ENCODE assay signal across 1 cellular context in genomic region chr6:144216668-144217218, GRCh38.
TF ChIP-seq lines count a peak whose summit lies in the region.

No MANE protein-coding gene starts in this region.

TF ChIP-seq in K562, 482 proteins besides CTCF, POLR2A, EP300 and RAD21 (continued from another document):
- TF ChIP-seq CAMTA2 (CRISPR knock-in tag; conservative IDR thresholded peaks at IDR 0.05) (no peak), ELF4 (CRISPR knock-in tag; IDR thresholded peaks at IDR 0.05) (no peak), HMG20B (CRISPR knock-in tag; IDR thresholded peaks at IDR 0.05) (no peak), PHTF2 (CRISPR knock-in tag; IDR thresholded peaks at IDR 0.05) (no peak), NKRF (IDR thresholded peaks at IDR 0.05; ENCODE audit: borderline replicate concordance) (no peak), HDAC8 (tag; IDR thresholded peaks at IDR 0.05) (no peak), NELFE (IDR thresholded peaks at IDR 0.05; ENCODE audit: insufficient read depth, insufficient read length) (no peak), PPARD (CRISPR knock-in tag; IDR thresholded peaks at IDR 0.05) (no peak), RBM39 (optimal IDR thresholded peaks at IDR 0.05; ENCODE audit: low read depth, low read length) (no peak), KDM1A (IDR thresholded peaks at IDR 0.05) (no peak), HNRNPL (IDR thresholded peaks at IDR 0.05; ENCODE audit: low read depth, low read length) (no peak), ZNF140 (CRISPR knock-in tag; IDR thresholded peaks at IDR 0.05) (no peak), HNRNPK (IDR thresholded peaks at IDR 0.05; ENCODE audit: low read depth, low read length, poor library complexity, severe bottlenecking) (no peak), SPI1 (IDR thresholded peaks at IDR 0.05; ENCODE audit: borderline replicate concordance, low read depth, low read length) (peak; percentile 55; the same call in 1 of the 2 replicates), ZBTB1 (CRISPR knock-in tag; IDR thresholded peaks at IDR 0.05; ENCODE audit: borderline replicate concordance, low read depth) (no peak)
- TF ChIP-seq, protein P1, sequence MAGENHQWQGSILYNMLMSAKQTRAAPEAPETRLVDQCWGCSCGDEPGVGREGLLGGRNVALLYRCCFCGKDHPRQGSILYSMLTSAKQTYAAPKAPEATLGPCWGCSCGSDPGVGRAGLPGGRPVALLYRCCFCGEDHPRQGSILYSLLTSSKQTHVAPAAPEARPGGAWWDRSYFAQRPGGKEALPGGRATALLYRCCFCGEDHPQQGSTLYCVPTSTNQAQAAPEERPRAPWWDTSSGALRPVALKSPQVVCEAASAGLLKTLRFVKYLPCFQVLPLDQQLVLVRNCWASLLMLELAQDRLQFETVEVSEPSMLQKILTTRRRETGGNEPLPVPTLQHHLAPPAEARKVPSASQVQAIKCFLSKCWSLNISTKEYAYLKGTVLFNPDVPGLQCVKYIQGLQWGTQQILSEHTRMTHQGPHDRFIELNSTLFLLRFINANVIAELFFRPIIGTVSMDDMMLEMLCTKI (IDR thresholded peaks at IDR 0.05; ENCODE audit: partially characterized antibody), result no peak
TF ChIP-seq in K562: peak in this region for 28.
